12 cellular contexts compared by ENCODE assay signal in genomic region chr6:45678063-45678620, GRCh38.
DNase-seq lines count a peak whose midpoint lies in the region; ATAC-seq, FAIRE-seq and TF ChIP-seq lines count a peak whose summit lies in the region.
"Had no signal": no experiment of that assay in that cellular context is flagged by ENCODE, and none has a peak within 500 bp of the region (broad histone marks: within the 10 kb centered on the region; RNA-seq: fewer than 3 reads in every experiment).

No MANE protein-coding gene starts in this region.

- ATAC-seq in GM12878 = no peak
- no peak for ATAC-seq in upper lobe of left lung (ENCODE audit: low FRiP score in 2 of 2)

- H3K27ac Mint-ChIP-seq in nephron = peak overlapping the region; percentile 48 to 86 (median 84)

- intact Hi-C loops in GM12878 (cut with micrococcal nuclease; ENCODE audit: unreplicated experiment) = no loop called here

- peak overlapping the region; percentile 70 for H3K27ac ChIP-seq in KOPT-K1 (ENCODE audit: low read depth, low read length, poor library complexity, severe bottlenecking)
- H3K27ac ChIP-seq in GM12878 (ENCODE audit: control insufficient read depth, insufficient read depth) = no peak overlapping the region
- no peak overlapping the region for H3K27ac ChIP-seq in upper lobe of left lung

- DNase-seq in CD1c-positive myeloid dendritic cell (ENCODE audit: extremely low spot score) (peak; percentile 21), GM12878 (ENCODE audit: low read depth, low spot score) (no peak), upper lobe of left lung (no peak), NCI-H1417 treated with DMSO at 0.1 percent for 48 hours (lab: John Stamatoyannopoulos, UW) (no peak), AG08396 (ENCODE audit: low spot score) (no peak)
- no peak for DNase-seq in stimulated activated CD4-positive, alpha-beta T cell treated with anti-CD3 and anti-CD28 coated beads, Interleukin-4, amount 100 ng/mL, for 4 hours

- SMC1A ChIA-PET in GM12878 (lab: Charles Lee; ENCODE audit: uncharacterized antibody, unreplicated experiment) = interaction anchor here (0.7 to 2.9 kb wide), 6 partner anchors 25 to 236 kb away, joined by 3 to 11 read pairs (median 4); no protein-coding TSS in a partner anchor

- FAIRE-seq in GM12878 (lab: Jason Lieb, UNC) = no peak
- FAIRE-seq: GM12891 had no signal

- H3K9ac ChIP-seq in GM12878 (ENCODE audit: control insufficient read depth, insufficient read depth, low read length) = no peak overlapping the region

- no peaks in the 10 kb centered on the region for H3K36me3 ChIP-seq in KOPT-K1 (ENCODE audit: insufficient read depth, low read length)
- H3K36me3 ChIP-seq in GM12878 (ENCODE audit: control insufficient read depth in 2 of 2, insufficient read depth in 2 of 2, low read length in 1 of 2) = no peaks in the 10 kb centered on the region
- no peaks in the 10 kb centered on the region for H3K36me3 ChIP-seq in upper lobe of left lung
- H3K36me3 ChIP-seq: heart left ventricle had no signal

- peak overlapping the region in 2 of 3 experiments; percentile 35 to 44 for H3K4me3 Mint-ChIP-seq in nephron

- TF ChIP-seq CTCF in GM12878 (IDR thresholded peaks at IDR 0.05 in 2 of 3, conservative IDR thresholded peaks at IDR 0.05 in 1 of 3; ENCODE audit: control insufficient read depth in 2 of 3, extremely low read depth in 1 of 3, insufficient read depth in 1 of 3, low read depth in 3 of 3, low read length in 3 of 3) (no peak), nephron (IDR thresholded peaks at IDR 0.05; ENCODE audit: unreplicated experiment in 3 of 3) (no peak), upper lobe of left lung (IDR thresholded peaks at IDR 0.05) (no peak)

- H3K79me2 ChIP-seq in GM12878 (ENCODE audit: control insufficient read depth, insufficient read depth, low read length) = no peaks in the 10 kb centered on the region

- BruUV-seq in GM12878 (replicated peaks; lab: Mats Ljungman, UMichigan) = no TSS peak

- H2AFZ ChIP-seq in GM12878 (ENCODE audit: control insufficient read depth, low read depth, low read length) = no peak overlapping the region

- TF ChIP-seq POLR2A in GM12878 (IDR thresholded peaks at IDR 0.05; ENCODE audit: low read depth, low read length) (no peak), upper lobe of left lung (IDR thresholded peaks at IDR 0.05) (no peak)

- H3K4me3 ChIP-seq in GM12878 = no peak overlapping the region
- no peak overlapping the region for H3K4me3 ChIP-seq in upper lobe of left lung
- H3K4me3 ChIP-seq: dorsolateral prefrontal cortex, heart left ventricle, lung had no signal

- no peaks in the 10 kb centered on the region; a peak in 2 of 4 replicates for H3K27me3 ChIP-seq in GM12878 (replicated peaks in 1 of 2; ENCODE audit: control insufficient read depth in 2 of 2, insufficient read depth in 2 of 2, low read length in 1 of 2)
- H3K27me3 ChIP-seq in upper lobe of left lung = no peaks in the 10 kb centered on the region
- H3K27me3 ChIP-seq: heart left ventricle had no signal

- peaks cover 21% of the 10 kb centered on the region for H3K27me3 Mint-ChIP-seq in nephron (ENCODE audit: low read depth)

- H3K9me3 Mint-ChIP-seq in nephron = peaks cover 15% of the 10 kb centered on the region

- H3K4me1 ChIP-seq in GM12878 (ENCODE audit: control insufficient read depth, insufficient read depth, low read length) (peaks cover 19% of the 10 kb centered on the region), upper lobe of left lung (peaks cover 0 to 7% (median 6%) of the 10 kb centered on the region in 4 donors)

- POLR2A ChIA-PET in GM12878 (lab: Charles Lee) = interaction anchor here (0.6 kb wide), 1 partner anchor 10 kb away, joined by 3 read pairs; no protein-coding TSS in a partner anchor

- in situ Hi-C loops in GM12878 (cut with MboI) = no loop called here

- 37% methylated on average over 6 of the region's 6 CpGs for WGBS in GM12878 (ENCODE audit: insufficient coverage, insufficient replicate concordance, low lambda C conversion rate, missing lambda C conversion rate)
- 57 to 62% methylated on average over 6 of the region's 6 CpGs for WGBS in upper lobe of left lung, 2 donors

- H4K20me1 ChIP-seq in GM12878 (ENCODE audit: control insufficient read depth, insufficient read depth) = no peaks in the 10 kb centered on the region; the same call in 1 of the 2 replicates

- peak overlapping the region; percentile 59 for H3K4me2 ChIP-seq in GM12878 (ENCODE audit: control insufficient read depth, insufficient read depth)

- TF ChIP-seq RAD21 in GM12878 (IDR thresholded peaks at IDR 0.05; ENCODE audit: insufficient read depth, low read depth, low read length) = no peak

- H3K36me3 Mint-ChIP-seq in nephron (ENCODE audit: low read depth) = peaks cover 3% of the 10 kb centered on the region

- H3K4me1 Mint-ChIP-seq in nephron = peaks cover 25% of the 10 kb centered on the region

- H3K9me3 ChIP-seq in KOPT-K1 (ENCODE audit: insufficient read depth, low read length, poor library complexity, severe bottlenecking) = peaks cover 16% of the 10 kb centered on the region
- H3K9me3 ChIP-seq in GM12878 (replicated peaks; ENCODE audit: control insufficient read depth, insufficient read depth, low read length) = peaks cover 8% of the 10 kb centered on the region
- H3K9me3 ChIP-seq in upper lobe of left lung = no peaks in the 10 kb centered on the region

- RAD21 ChIA-PET in GM12878 (lab: Charles Lee; ENCODE audit: unreplicated experiment) = interaction anchor here (1.1 to 2.5 kb wide), 2 partner anchors 36 kb away, joined by 4 to 9 read pairs; no protein-coding TSS in a partner anchor

- CTCF ChIA-PET in GM12878 (lab: Yijun Ruan, JAX) = interaction anchor here (1.0 to 1.7 kb wide), 4 partner anchors 16 to 36 kb away, joined by 3 to 4 read pairs (median 4); no protein-coding TSS in a partner anchor

- TF ChIP-seq EP300 in GM12878 (IDR thresholded peaks at IDR 0.05; ENCODE audit: borderline replicate concordance in 1 of 2, control insufficient read depth in 1 of 2, low read depth in 2 of 2, low read length in 2 of 2) (no peak), upper lobe of left lung (IDR thresholded peaks at IDR 0.05) (no peak)

TF ChIP-seq in GM12878, 131 proteins besides CTCF, POLR2A, EP300 and RAD21 (continues in another document):
- TF ChIP-seq YY1 (IDR thresholded peaks at IDR 0.05; ENCODE audit: low read depth, low read length) (no peak), NR2C1 (IDR thresholded peaks at IDR 0.05) (no peak), ATF7 (IDR thresholded peaks at IDR 0.05; ENCODE audit: low read depth) (no peak), IKZF1 (conservative IDR thresholded peaks at IDR 0.05) (no peak), NR2F1 (conservative IDR thresholded peaks at IDR 0.05) (no peak), LARP7 (IDR thresholded peaks at IDR 0.05) (no peak), ZZZ3 (IDR thresholded peaks at IDR 0.05; ENCODE audit: control insufficient read depth, insufficient read length, low read depth) (no peak), JUND (IDR thresholded peaks at IDR 0.05; ENCODE audit: low read depth, low read length) (no peak), SREBF1 (IDR thresholded peaks at IDR 0.05; ENCODE audit: low read length) (no peak), HCFC1 (IDR thresholded peaks at IDR 0.05; ENCODE audit: low read length) (no peak), PML (IDR thresholded peaks at IDR 0.05; ENCODE audit: low read length) (no peak), PAX5 (IDR thresholded peaks at IDR 0.05; ENCODE audit: borderline replicate concordance, low read depth, low read length) (no peak), ESRRA (IDR thresholded peaks at IDR 0.05; ENCODE audit: low read length) (no peak), IRF4 (IDR thresholded peaks at IDR 0.05; ENCODE audit: low read depth, low read length) (no peak), SMC3 (IDR thresholded peaks at IDR 0.05; ENCODE audit: borderline replicate concordance, low read length) (no peak), PRDM15 (CRISPR knock-in tag; IDR thresholded peaks at IDR 0.05) (no peak), NRF1 (conservative IDR thresholded peaks at IDR 0.05; ENCODE audit: low read depth, low read length) (no peak)
